ENCODE assay signal across 8 cellular contexts in genomic region chr2:192194065-192194865, GRCh38. TPM values are rescaled to one million over a fixed set of nuclear protein-coding genes. Genes with fewer than 3 reads are reported as not detected.
DNase-seq lines count a peak whose midpoint lies in the region; ATAC-seq, FAIRE-seq and TF ChIP-seq lines count a peak whose summit lies in the region.

No MANE protein-coding gene starts in this region.

- H3K4me2 ChIP-seq in HepG2 (ENCODE audit: low read depth, low read length): no peak overlapping the region

- H3K9ac ChIP-seq in HepG2 (ENCODE audit: insufficient read depth, low read depth, low read length): no peak overlapping the region
- H3K9ac ChIP-seq in stomach smooth muscle (ENCODE audit: low read length in 2 of 2): no peak overlapping the region

- in situ Hi-C loops in HepG2 (cut with HindIII; ENCODE audit: extremely low pct_ligation_motif_present, low pct_unique_long_range_greater_than_20kb): no loop called here

- H2AFZ ChIP-seq in HepG2 (ENCODE audit: low read length): no peak overlapping the region

- no peaks in the 10 kb centered on the region for H4K20me1 ChIP-seq in HepG2 (ENCODE audit: insufficient read depth, low read length)

- POLR2A ChIA-PET in HepG2 (lab: Yijun Ruan, JAX): no interaction called here

- WGBS in HepG2 (ENCODE audit: low lambda C conversion rate): 43% methylated on average over 37 of the region's 52 CpGs

- H3K36me3 ChIP-seq in SJSA1 (no peaks in the 10 kb centered on the region), HepG2 (replicated peaks in 1 of 2; ENCODE audit: control insufficient read depth in 1 of 2, insufficient read depth in 2 of 2, low read length in 2 of 2) (no peaks in the 10 kb centered on the region), stomach smooth muscle (ENCODE audit: control insufficient read depth in 2 of 2, insufficient read depth in 2 of 2, low read length in 2 of 2) (no peaks in the 10 kb centered on the region)

- no TSS peak for BruUV-seq in HepG2 (replicated peaks; lab: Mats Ljungman, UMichigan)

- H3K4me3 ChIP-seq in SJSA1 (peak overlapping the region; percentile 36), HepG2 (replicated peaks in 1 of 3; ENCODE audit: insufficient read depth in 1 of 3, low read depth in 2 of 3, low read length in 3 of 3) (no peak overlapping the region), stomach smooth muscle (ENCODE audit: low read length in 2 of 2) (peak overlapping the region; percentile 66 to 73)

- no peak for TF ChIP-seq RAD21 in HepG2 (CRISPR knock-in tag; IDR thresholded peaks at IDR 0.05)

- CTCF ChIA-PET in HepG2 (lab: Yijun Ruan, JAX; ENCODE audit: low intra/inter-chr PET ratio, low total read pairs): no interaction called here

- intact Hi-C loops in HepG2 (cut with micrococcal nuclease; ENCODE audit: unreplicated experiment): loop anchor here (5.0 to 10.0 kb wide), 3 partner anchors 361 to 1388 kb away; no protein-coding TSS in a partner anchor

- peak in 1 of 2 experiments; percentile 37 for DNase-seq in SJSA1 (ENCODE audit: low read depth in 1 of 2, low spot score in 2 of 2)
- DNase-seq in cerebellar cortex (ENCODE audit: low spot score): peak; percentile 39
- DNase-seq in HepG2 (ENCODE audit: low spot score): no peak
- DNase-seq in GM12891 (ENCODE audit: insufficient read length, low spot score): no peak

- H3K27ac ChIP-seq in SJSA1: no peak overlapping the region
- no peak overlapping the region for H3K27ac ChIP-seq in HepG2 (ENCODE audit: extremely low read length, insufficient read depth, low read length)
- H3K27ac ChIP-seq in stomach smooth muscle (ENCODE audit: low read length): no peak overlapping the region

- peaks cover 75% of the 10 kb centered on the region for H3K27me3 ChIP-seq in SJSA1 (replicated peaks)
- peaks cover 12 to 46% of the 10 kb centered on the region in 2 experiments; a peak in 4 of 5 replicates for H3K27me3 ChIP-seq in HepG2 (ENCODE audit: control insufficient read depth in 1 of 2, insufficient read depth in 2 of 2, low read length in 2 of 2)
- H3K27me3 ChIP-seq in stomach smooth muscle (ENCODE audit: control insufficient read depth in 1 of 2, insufficient read depth in 2 of 2, low read length in 2 of 2): peaks cover 46 to 58% of the 10 kb centered on the region in 2 donors

- TF ChIP-seq POLR2A in HepG2 (IDR thresholded peaks at IDR 0.05; ENCODE audit: insufficient read depth in 1 of 2, low read depth in 2 of 2, low read length in 2 of 2) (no peak), GM12891 (IDR thresholded peaks at IDR 0.05; ENCODE audit: low read depth, low read length) (no peak)

- H3K79me2 ChIP-seq in HepG2 (ENCODE audit: insufficient read depth, low read length): no peaks in the 10 kb centered on the region

- TF ChIP-seq EP300 in HepG2 (IDR thresholded peaks at IDR 0.05; ENCODE audit: low read depth in 2 of 2, low read length in 2 of 2) (no peak), HepG2 (CRISPR knock-in tag; IDR thresholded peaks at IDR 0.05; ENCODE audit: borderline replicate concordance) (no peak)

- H3K9me3 ChIP-seq in SJSA1 (replicated peaks) (no peaks in the 10 kb centered on the region), HepG2 (ENCODE audit: low read length) (no peaks in the 10 kb centered on the region), stomach smooth muscle (ENCODE audit: control insufficient read depth in 2 of 2, low read length in 2 of 2) (no peaks in the 10 kb centered on the region)

- H3K4me1 ChIP-seq in SJSA1 (replicated peaks) (peaks cover 23% of the 10 kb centered on the region), HepG2 (ENCODE audit: insufficient read depth, low read length) (no peaks in the 10 kb centered on the region), stomach smooth muscle (ENCODE audit: control insufficient read depth, insufficient read depth, low read length) (peaks cover 24% of the 10 kb centered on the region)

- ATAC-seq in GM18868 (IDR thresholded peaks at IDR 0.05; ENCODE audit: unreplicated experiment): peak; percentile 23
- peak; percentile 20 for ATAC-seq in HG02870 (IDR thresholded peaks at IDR 0.05; ENCODE audit: unreplicated experiment)
- ATAC-seq in HepG2: peak; percentile 17
- no peak for ATAC-seq in GM21576 (IDR thresholded peaks at IDR 0.05; ENCODE audit: unreplicated experiment)

- FAIRE-seq in HepG2 (lab: Jason Lieb, UNC) (no peak), GM12891 (lab: Jason Lieb, UNC) (no peak)

- no peak for TF ChIP-seq CTCF in HepG2 (CRISPR knock-in tag; IDR thresholded peaks at IDR 0.05)

TF ChIP-seq in HepG2, 621 proteins besides CTCF, POLR2A, EP300 and RAD21 (continues in another document):
- no peak for TF ChIP-seq HCFC1 (IDR thresholded peaks at IDR 0.05; ENCODE audit: low read depth, low read length)
- no peak for TF ChIP-seq ZSCAN20 (CRISPR knock-in tag; IDR thresholded peaks at IDR 0.05; ENCODE audit: borderline replicate concordance)

TF ChIP-seq in GM12891, 5 proteins besides CTCF, POLR2A, EP300 and RAD21:
- TF ChIP-seq PAX5 (IDR thresholded peaks at IDR 0.05; ENCODE audit: insufficient read depth, low read length, severe bottlenecking): no peak
- no peak for TF ChIP-seq SPI1 (IDR thresholded peaks at IDR 0.05; ENCODE audit: low read depth, low read length)
- no peak for TF ChIP-seq POLR2AphosphoS5 (IDR thresholded peaks at IDR 0.05; ENCODE audit: low read depth, low read length)
- no peak for TF ChIP-seq POU2F2 (IDR thresholded peaks at IDR 0.05; ENCODE audit: low read depth, low read length)
- no peak for TF ChIP-seq TAF1 (IDR thresholded peaks at IDR 0.05; ENCODE audit: low read depth, low read length)

RNA-seq across cellular contexts. Expression of gene TMEFF2, which starts 0.5 kb away (rescaled TPM):
- 0.16 and 0.25 TPM in 2 replicates for total RNA-seq in SJSA1 (2014; rRNA removed; shearing (Covaris generic))
- total RNA-seq in HepG2 (2016; rRNA removed; fragmentation: Illumina TruSeq; extraction: Trizol): not detected in 2 replicates
- total RNA-seq in HepG2 (2016; cell fraction: cytosol; rRNA removed; fragmentation: Illumina TruSeq; extraction: Trizol; ENCODE audit: low read depth): not detected in 2 replicates
- not detected in 2 replicates for total RNA-seq in HepG2 (2016; cell fraction: insoluble cytoplasmic fraction; rRNA removed; fragmentation: Illumina TruSeq; extraction: Trizol)
- not detected in 2 replicates for total RNA-seq in HepG2 (2016; cell fraction: membrane; rRNA removed; fragmentation: Illumina TruSeq; extraction: Trizol)
- total RNA-seq in HepG2 (2016; cell fraction: nucleus; rRNA removed; fragmentation: Illumina TruSeq; extraction: Trizol): not detected in 2 replicates
- polyA plus RNA-seq in HepG2 (2011; rRNA removed): not detected in 2 replicates
- polyA plus RNA-seq in HepG2 (2011; cell fraction: cytosol; rRNA removed): not detected in 2 replicates
- polyA plus RNA-seq in HepG2 (2011; cell fraction: nucleus; rRNA removed): not detected in 2 replicates
- polyA plus RNA-seq in HepG2 (2012): not detected in 2 replicates
- not detected in 2 replicates for polyA plus RNA-seq in HepG2 (2016; cell fraction: cytosol; fragmentation: Illumina TruSeq; extraction: Trizol; ENCODE audit: low read depth)
- not detected in 2 replicates for polyA plus RNA-seq in HepG2 (2016; cell fraction: insoluble cytoplasmic fraction; fragmentation: Illumina TruSeq; extraction: Trizol; ENCODE audit: low read depth)
- not detected in 2 replicates for polyA plus RNA-seq in HepG2 (2016; cell fraction: membrane; fragmentation: Illumina TruSeq; extraction: Trizol; ENCODE audit: low read depth)
- not detected in 2 replicates for polyA plus RNA-seq in HepG2 (2016; cell fraction: nucleus; fragmentation: Illumina TruSeq; extraction: Trizol; ENCODE audit: insufficient read depth, low read depth)
- polyA minus RNA-seq in HepG2 (2011; rRNA and poly(A)+ RNA removed; ENCODE audit: low replicate concordance): 0.12 TPM in 1 of 2 replicates, not detected in the other
- not detected in 2 replicates for polyA minus RNA-seq in HepG2 (2011; cell fraction: cytosol; rRNA and poly(A)+ RNA removed)
- polyA minus RNA-seq in HepG2 (2011; cell fraction: nucleus; rRNA and poly(A)+ RNA removed): 0.13 and 0.25 TPM in 2 replicates
- polyA plus RNA-seq in GM12891 (2012; ENCODE audit: low read depth, missing spikeins): not detected

Comparison
In these comparisons a context has a peak if more than half of its experiments do, and no peak if none do; other contexts are left out.
1. H3K4me3 ChIP-seq: peak in SJSA1 (single experiment) and stomach smooth muscle (2 of 2); none in HepG2 (0 of 3).